In genomic region chr16:11740567-11740966, GRCh38 we compare ENCODE assay signal across 11 cellular contexts. TPM values are rescaled to one million over a fixed set of nuclear protein-coding genes. Genes with fewer than 3 reads are reported as not detected.
DNase-seq lines count a peak whose midpoint lies in the region; ATAC-seq and TF ChIP-seq lines count a peak whose summit lies in the region.
"Had no signal": no experiment of that assay in that cellular context is flagged by ENCODE, and none has a peak within 500 bp of the region (broad histone marks: within the 10 kb centered on the region; RNA-seq: fewer than 3 reads in every experiment).

No MANE protein-coding gene starts in this region.

- no peaks in the 10 kb centered on the region for H3K9me3 Mint-ChIP-seq in neural crest cell

- no peak overlapping the region for H3K27ac ChIP-seq in BLaER1 treated with 17β-estradiol and CSF1 and Interleukin-3, amounts not matched to agents 10 nM and 100 nM
- peak overlapping the region; percentile 72 for H3K27ac ChIP-seq in Karpas-422 (ENCODE audit: low read length)

- H4K20me1 ChIP-seq in BLaER1 treated with 17β-estradiol and CSF1 and Interleukin-3, amounts not matched to agents 10 nM and 100 nM, result peaks cover 44 to 69% (median 61%) of the 10 kb centered on the region in 11 experiments
- H4K20me1 ChIP-seq in Karpas-422 (ENCODE audit: insufficient read depth, low read depth, low read length), result peaks cover 14% of the 10 kb centered on the region

- H2AFZ ChIP-seq in Karpas-422 (ENCODE audit: low read length), result no peak overlapping the region

- H3K9me3 ChIP-seq in BLaER1 treated with 17β-estradiol and CSF1 and Interleukin-3, amounts not matched to agents 10 nM and 100 nM (replicated peaks in 1 of 11), result no peaks in the 10 kb centered on the region
- no peaks in the 10 kb centered on the region for H3K9me3 ChIP-seq in Karpas-422 (ENCODE audit: low read length)

- peaks cover 56 to 76% (median 66%) of the 10 kb centered on the region in 10 experiments for H3K4me1 ChIP-seq in BLaER1 treated with 17β-estradiol and CSF1 and Interleukin-3, amounts not matched to agents 10 nM and 100 nM
- peaks cover 64% of the 10 kb centered on the region for H3K4me1 ChIP-seq in Karpas-422 (ENCODE audit: low read length)

- peak overlapping the region; percentile 85 to 98 (median 94) for H3K4me3 ChIP-seq in BLaER1 treated with 17β-estradiol and CSF1 and Interleukin-3, amounts not matched to agents 10 nM and 100 nM
- H3K4me3 ChIP-seq in Karpas-422 (ENCODE audit: low read length), result peak overlapping the region; percentile 81
- H3K4me3 ChIP-seq in cardiac fibroblast (replicated peaks in 1 of 2; ENCODE audit: low read depth in 2 of 2, low read length in 2 of 2), result peak overlapping the region; percentile 88 to 89

- H3K36me3 ChIP-seq in BLaER1 treated with 17β-estradiol and CSF1 and Interleukin-3, amounts not matched to agents 10 nM and 100 nM, result peaks cover 22 to 34% (median 30%) of the 10 kb centered on the region in 11 experiments
- H3K36me3 ChIP-seq in Karpas-422 (ENCODE audit: insufficient read depth, low read length), result peaks cover 20% of the 10 kb centered on the region; the same call in 1 of the 2 replicates

- H3K9me2 ChIP-seq in Karpas-422 (replicated peaks; ENCODE audit: insufficient read depth, low read length), result no peaks in the 10 kb centered on the region

- H3K27me3 ChIP-seq in BLaER1 treated with 17β-estradiol and CSF1 and Interleukin-3, amounts not matched to agents 10 nM and 100 nM, result no peaks in the 10 kb centered on the region
- no peaks in the 10 kb centered on the region for H3K27me3 ChIP-seq in Karpas-422 (ENCODE audit: low read length)
- H3K27me3 ChIP-seq: foreskin keratinocyte had no signal

- H3K27ac Mint-ChIP-seq in neural crest cell (ENCODE audit: unreplicated experiment), result no peak overlapping the region

- H3K4me3 Mint-ChIP-seq in neural crest cell, result peak overlapping the region; percentile 94

- TF ChIP-seq CTCF in cardiac fibroblast (IDR thresholded peaks at IDR 0.05; ENCODE audit: low read depth, low read length) (no peak), neural crest cell (conservative IDR thresholded peaks at IDR 0.05) (no peak)

- DNase-seq in Karpas-422 (no peak), cardiac fibroblast (ENCODE audit: low read depth in 2 of 2) (peak in 1 of 2 donors; percentile 16), neural crest cell (ENCODE audit: low read depth, low spot score) (no peak), HUDEP-2 (lab: John Stamatoyannopoulos, UW; ENCODE audit: unreplicated experiment in 76 of 76) (no peak)
- DNase-seq: foreskin keratinocyte; NCI-H2029 treated with DMSO at 0.1 percent for 48 hours; stimulated activated CD4-positive, alpha-beta T cell treated with anti-CD3 and anti-CD28 coated beads, Interleukin-1b, Interleukin-23, amount 100 ng/mL, for 48 hours had no signal

- no peaks in the 10 kb centered on the region for H3K36me3 Mint-ChIP-seq in neural crest cell (ENCODE audit: low read depth)

- peaks cover 41% of the 10 kb centered on the region for H3K4me1 Mint-ChIP-seq in neural crest cell

- ATAC-seq in GM21423 (IDR thresholded peaks at IDR 0.05; ENCODE audit: unreplicated experiment) (no peak), GM21360 (IDR thresholded peaks at IDR 0.05; ENCODE audit: unreplicated experiment) (no peak), HG03045 (IDR thresholded peaks at IDR 0.05; ENCODE audit: unreplicated experiment) (no peak)
- ATAC-seq: foreskin keratinocyte had no signal

- peak overlapping the region; percentile 84 to 98 (median 93); a peak in 20 of 22 replicates for H3K9ac ChIP-seq in BLaER1 treated with 17β-estradiol and CSF1 and Interleukin-3, amounts not matched to agents 10 nM and 100 nM
- peak overlapping the region; percentile 87 for H3K9ac ChIP-seq in Karpas-422 (ENCODE audit: low read length)

- H3K4me2 ChIP-seq in BLaER1 treated with 17β-estradiol and CSF1 and Interleukin-3, amounts not matched to agents 10 nM and 100 nM, result peak overlapping the region; percentile 83 to 96 (median 92)
- peak overlapping the region; percentile 84 for H3K4me2 ChIP-seq in Karpas-422 (ENCODE audit: low read depth, low read length, poor library complexity, severe bottlenecking)

- peaks cover 69% of the 10 kb centered on the region for H3K79me2 ChIP-seq in Karpas-422 (ENCODE audit: low read length)

- H3K27me3 Mint-ChIP-seq in neural crest cell (ENCODE audit: low read depth), result no peaks in the 10 kb centered on the region

RNA-seq across cellular contexts. Expression of gene TXNDC11, which starts 2.1 kb away (rescaled TPM):
- 28.5 and 49.6 TPM in 2 replicates for total RNA-seq in Karpas-422 (2014; rRNA removed; shearing (Covaris generic); ENCODE audit: low replicate concordance)
- 16.9 and 18.5 TPM in 2 replicates for total RNA-seq in neural crest cell

RNA-seq across cellular contexts. Expression of gene ZC3H7A, which starts 56.5 kb away (rescaled TPM):
- 28.4 and 54.9 TPM in 2 replicates for total RNA-seq in Karpas-422 (2014; rRNA removed; shearing (Covaris generic); ENCODE audit: low replicate concordance)
- 66.5 and 74.6 TPM in 2 replicates for total RNA-seq in neural crest cell
